8 cellular contexts compared by ENCODE assay signal in genomic region chr7:16422100-16422430, GRCh38. TPM values are rescaled to one million over a fixed set of nuclear protein-coding genes. Genes with fewer than 3 reads are reported as not detected.
DNase-seq lines count a peak whose midpoint lies in the region; ATAC-seq and TF ChIP-seq lines count a peak whose summit lies in the region.

No MANE protein-coding gene starts in this region.

- CTCF ChIA-PET in CD4-positive, alpha-beta T cell (lab: Charles Lee), result no interaction called here

- no peak for TF ChIP-seq CTCF in CD4-positive, alpha-beta T cell (IDR thresholded peaks at IDR 0.05)
- TF ChIP-seq CTCF in coronary artery (IDR thresholded peaks at IDR 0.05), result no peak
- TF ChIP-seq CTCF in nephron (IDR thresholded peaks at IDR 0.05; ENCODE audit: unreplicated experiment in 3 of 3), result no peak

- no peak for ATAC-seq in CD4-positive, alpha-beta T cell (ENCODE audit: poor library complexity)
- ATAC-seq in GM21737 (IDR thresholded peaks at IDR 0.05; ENCODE audit: unreplicated experiment), result no peak
- ATAC-seq in stimulated activated naive B cell treated with anti-CD40 and anti-IgM and Interleukin-4, amounts not matched to agents 10 μg/mL and 1 μg/mL and 100 μg/mL, for 72 hours (replicated peaks), result no peak

- no peaks in the 10 kb centered on the region for H3K9me3 Mint-ChIP-seq in CD4-positive, alpha-beta T cell
- no peaks in the 10 kb centered on the region for H3K9me3 Mint-ChIP-seq in nephron
- H3K9me3 Mint-ChIP-seq in stimulated activated naive B cell treated with anti-CD40 and anti-IgM and Interleukin-4, amounts not matched to agents 10 μg/mL and 1 μg/mL and 100 μg/mL, for 72 hours, result no peaks in the 10 kb centered on the region

- POLR2A ChIA-PET in CD4-positive, alpha-beta T cell (lab: Charles Lee), result interaction anchor here (2.1 to 3.1 kb wide), 2 partner anchors 11 to 224 kb away, joined by 18 to 42 read pairs; partner anchors contain the start of genes ANKMY2 and BZW2

- H3K27ac Mint-ChIP-seq in CD4-positive, alpha-beta T cell, result peak overlapping the region; percentile 62
- peak overlapping the region; percentile 98 to 99 (median 98) for H3K27ac Mint-ChIP-seq in nephron
- H3K27ac Mint-ChIP-seq in stimulated activated naive B cell treated with anti-CD40 and anti-IgM and Interleukin-4, amounts not matched to agents 10 μg/mL and 1 μg/mL and 100 μg/mL, for 72 hours, result no peak overlapping the region

- no peak overlapping the region for H3K27ac ChIP-seq in CD4-positive, alpha-beta T cell (ENCODE audit: low read depth, low read length)
- peak overlapping the region; percentile 94 to 97 for H3K27ac ChIP-seq in coronary artery

- intact Hi-C loops in CD4-positive, alpha-beta T cell (cut with DNase I, micrococcal nuclease), result loop anchor here (5.0 kb wide), 2 partner anchors 140 to 225 kb away; partner anchors contain the start of genes ANKMY2 (in 2 of the 2) and BZW2 (in 2 of the 2)

- peak overlapping the region; percentile 86 for H3K4me3 ChIP-seq in coronary artery

- no peaks in the 10 kb centered on the region for H3K27me3 ChIP-seq in CD4-positive, alpha-beta T cell (ENCODE audit: control insufficient read depth, insufficient read depth, low read length)

- no peak for DNase-seq in CD4-positive, alpha-beta T cell
- DNase-seq in MV-4-11 (lab: John Stamatoyannopoulos, UW), result peak; percentile 59
- no peak for DNase-seq in coronary artery (ENCODE audit: low spot score)
- no peak for DNase-seq in iPS-NIHi11 (ENCODE audit: low spot score)
- DNase-seq in stimulated activated naive B cell treated with anti-CD40 and anti-IgM and Interleukin-4, amounts not matched to agents 10 μg/mL and 1 μg/mL and 100 μg/mL, for 72 hours, result no peak
- DNase-seq in CD1c-positive myeloid dendritic cell (ENCODE audit: extremely low spot score), result no peak

- H3K9me3 ChIP-seq in CD4-positive, alpha-beta T cell (ENCODE audit: control insufficient read depth, low read length), result no peaks in the 10 kb centered on the region

- H3K4me1 Mint-ChIP-seq in CD4-positive, alpha-beta T cell (ENCODE audit: low read depth), result peaks cover 23% of the 10 kb centered on the region
- H3K4me1 Mint-ChIP-seq in nephron, result peaks cover 38% of the 10 kb centered on the region
- peaks cover 6 to 20% of the 10 kb centered on the region in 2 donors for H3K4me1 Mint-ChIP-seq in stimulated activated naive B cell treated with anti-CD40 and anti-IgM and Interleukin-4, amounts not matched to agents 10 μg/mL and 1 μg/mL and 100 μg/mL, for 72 hours

- peak overlapping the region; percentile 76 for H3K4me3 Mint-ChIP-seq in CD4-positive, alpha-beta T cell
- H3K4me3 Mint-ChIP-seq in nephron, result peak overlapping the region; percentile 76 to 85 (median 82)
- H3K4me3 Mint-ChIP-seq in stimulated activated naive B cell treated with anti-CD40 and anti-IgM and Interleukin-4, amounts not matched to agents 10 μg/mL and 1 μg/mL and 100 μg/mL, for 72 hours, result peak overlapping the region in 1 of 2 donors; percentile 81

- H3K36me3 Mint-ChIP-seq in CD4-positive, alpha-beta T cell (ENCODE audit: low read depth), result no peaks in the 10 kb centered on the region
- H3K36me3 Mint-ChIP-seq in nephron (ENCODE audit: low read depth), result no peaks in the 10 kb centered on the region
- no peaks in the 10 kb centered on the region for H3K36me3 Mint-ChIP-seq in stimulated activated naive B cell treated with anti-CD40 and anti-IgM and Interleukin-4, amounts not matched to agents 10 μg/mL and 1 μg/mL and 100 μg/mL, for 72 hours

- no peaks in the 10 kb centered on the region for H3K27me3 Mint-ChIP-seq in CD4-positive, alpha-beta T cell
- H3K27me3 Mint-ChIP-seq in nephron (ENCODE audit: low read depth), result peaks cover 4% of the 10 kb centered on the region
- peaks cover 0 to 7% of the 10 kb centered on the region in 2 donors for H3K27me3 Mint-ChIP-seq in stimulated activated naive B cell treated with anti-CD40 and anti-IgM and Interleukin-4, amounts not matched to agents 10 μg/mL and 1 μg/mL and 100 μg/mL, for 72 hours

RNA-seq across cellular contexts. Expression of gene CRPPA, which starts 0.7 kb away (rescaled TPM):
- total RNA-seq in CD4-positive, alpha-beta T cell, result 1 to 10 TPM; 1.0 to 1.1 TPM

RNA-seq across cellular contexts. Expression of gene SOSTDC1, which starts 43.5 kb away (rescaled TPM):
- not detected for total RNA-seq in CD4-positive, alpha-beta T cell
